In the genomic region with DNA sequence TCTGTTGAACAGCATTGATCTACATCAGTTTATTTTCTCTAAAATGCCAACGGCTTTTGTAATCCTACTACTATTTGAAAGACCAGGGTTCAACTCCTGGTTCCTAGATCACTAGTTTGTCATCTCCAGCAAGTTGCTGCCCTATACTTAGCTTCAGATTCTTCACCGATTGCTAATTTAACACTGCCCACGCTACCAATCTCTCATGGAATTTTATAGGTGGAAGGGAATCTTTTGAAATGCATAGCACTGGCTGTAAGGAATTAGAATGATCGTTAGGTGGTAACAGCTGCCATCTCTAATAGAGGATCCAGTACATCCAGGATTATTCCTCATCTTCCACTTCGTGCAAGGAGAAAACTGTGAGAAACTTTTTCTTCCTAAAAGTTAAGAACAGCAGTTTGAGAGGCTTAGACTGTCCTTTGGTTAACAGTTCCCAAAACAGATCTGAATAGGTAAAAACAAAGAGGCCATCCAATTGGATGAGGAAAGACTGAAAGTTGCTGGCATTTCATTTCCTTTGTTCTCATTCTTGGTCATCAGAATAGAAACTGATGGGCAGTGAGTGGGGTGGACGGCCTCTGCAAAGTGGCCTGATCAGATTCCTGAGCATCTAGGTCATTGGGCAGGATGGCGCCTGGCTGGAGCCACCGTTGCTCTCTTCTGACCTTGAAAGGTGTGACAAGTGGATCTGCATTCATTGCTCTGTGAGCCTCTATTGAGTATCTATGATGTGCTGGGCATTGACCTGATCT, we compare ENCODE assay signal across 2 cellular contexts.
A peak's percentile ranks its signal among the peaks of the same experiment; 100 is the strongest.
TF ChIP-seq lines count a peak whose summit lies in the region.

No MANE protein-coding gene starts in this region.

TF ChIP-seq in HepG2, 621 proteins besides CTCF, POLR2A, EP300 and RAD21:
- TF ChIP-seq, protein P1, sequence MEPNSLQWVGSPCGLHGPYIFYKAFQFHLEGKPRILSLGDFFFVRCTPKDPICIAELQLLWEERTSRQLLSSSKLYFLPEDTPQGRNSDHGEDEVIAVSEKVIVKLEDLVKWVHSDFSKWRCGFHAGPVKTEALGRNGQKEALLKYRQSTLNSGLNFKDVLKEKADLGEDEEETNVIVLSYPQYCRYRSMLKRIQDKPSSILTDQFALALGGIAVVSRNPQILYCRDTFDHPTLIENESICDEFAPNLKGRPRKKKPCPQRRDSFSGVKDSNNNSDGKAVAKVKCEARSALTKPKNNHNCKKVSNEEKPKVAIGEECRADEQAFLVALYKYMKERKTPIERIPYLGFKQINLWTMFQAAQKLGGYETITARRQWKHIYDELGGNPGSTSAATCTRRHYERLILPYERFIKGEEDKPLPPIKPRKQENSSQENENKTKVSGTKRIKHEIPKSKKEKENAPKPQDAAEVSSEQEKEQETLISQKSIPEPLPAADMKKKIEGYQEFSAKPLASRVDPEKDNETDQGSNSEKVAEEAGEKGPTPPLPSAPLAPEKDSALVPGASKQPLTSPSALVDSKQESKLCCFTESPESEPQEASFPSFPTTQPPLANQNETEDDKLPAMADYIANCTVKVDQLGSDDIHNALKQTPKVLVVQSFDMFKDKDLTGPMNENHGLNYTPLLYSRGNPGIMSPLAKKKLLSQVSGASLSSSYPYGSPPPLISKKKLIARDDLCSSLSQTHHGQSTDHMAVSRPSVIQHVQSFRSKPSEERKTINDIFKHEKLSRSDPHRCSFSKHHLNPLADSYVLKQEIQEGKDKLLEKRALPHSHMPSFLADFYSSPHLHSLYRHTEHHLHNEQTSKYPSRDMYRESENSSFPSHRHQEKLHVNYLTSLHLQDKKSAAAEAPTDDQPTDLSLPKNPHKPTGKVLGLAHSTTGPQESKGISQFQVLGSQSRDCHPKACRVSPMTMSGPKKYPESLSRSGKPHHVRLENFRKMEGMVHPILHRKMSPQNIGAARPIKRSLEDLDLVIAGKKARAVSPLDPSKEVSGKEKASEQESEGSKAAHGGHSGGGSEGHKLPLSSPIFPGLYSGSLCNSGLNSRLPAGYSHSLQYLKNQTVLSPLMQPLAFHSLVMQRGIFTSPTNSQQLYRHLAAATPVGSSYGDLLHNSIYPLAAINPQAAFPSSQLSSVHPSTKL (CRISPR knock-in tag; IDR thresholded peaks at IDR 0.05): 0 out of 2 replicates have a peak, but pooled peaks have one; percentile 7
- TF ChIP-seq ZNF253 (CRISPR knock-in tag; IDR thresholded peaks at IDR 0.05; ENCODE audit: borderline replicate concordance) (no peak), BORCS8-MEF2B (CRISPR knock-in tag; IDR thresholded peaks at IDR 0.05) (no peak), FOSL2 (CRISPR knock-in tag; IDR thresholded peaks at IDR 0.05) (peak; percentile 76), EHMT2 (IDR thresholded peaks at IDR 0.05; ENCODE audit: borderline replicate concordance, low read depth, low read length) (no peak), TEAD3 (CRISPR knock-in tag; optimal IDR thresholded peaks at IDR 0.05; ENCODE audit: borderline replicate concordance) (peak; percentile 21), ZNF850 (CRISPR knock-in tag; conservative IDR thresholded peaks at IDR 0.05) (no peak), NFYB (CRISPR knock-in tag; IDR thresholded peaks at IDR 0.05) (no peak), ZKSCAN5 (CRISPR knock-in tag; IDR thresholded peaks at IDR 0.05) (no peak), PLRG1 (conservative IDR thresholded peaks at IDR 0.05) (no peak)
- TF ChIP-seq, protein P2, sequence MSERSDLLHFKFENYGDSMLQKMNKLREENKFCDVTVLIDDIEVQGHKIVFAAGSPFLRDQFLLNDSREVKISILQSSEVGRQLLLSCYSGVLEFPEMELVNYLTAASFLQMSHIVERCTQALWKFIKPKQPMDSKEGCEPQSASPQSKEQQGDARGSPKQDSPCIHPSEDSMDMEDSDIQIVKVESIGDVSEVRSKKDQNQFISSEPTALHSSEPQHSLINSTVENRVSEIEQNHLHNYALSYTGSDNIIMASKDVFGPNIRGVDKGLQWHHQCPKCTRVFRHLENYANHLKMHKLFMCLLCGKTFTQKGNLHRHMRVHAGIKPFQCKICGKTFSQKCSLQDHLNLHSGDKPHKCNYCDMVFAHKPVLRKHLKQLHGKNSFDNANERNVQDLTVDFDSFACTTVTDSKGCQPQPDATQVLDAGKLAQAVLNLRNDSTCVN (CRISPR knock-in tag; IDR thresholded peaks at IDR 0.05; ENCODE audit: borderline replicate concordance): no peak
- TF ChIP-seq, protein P3, sequence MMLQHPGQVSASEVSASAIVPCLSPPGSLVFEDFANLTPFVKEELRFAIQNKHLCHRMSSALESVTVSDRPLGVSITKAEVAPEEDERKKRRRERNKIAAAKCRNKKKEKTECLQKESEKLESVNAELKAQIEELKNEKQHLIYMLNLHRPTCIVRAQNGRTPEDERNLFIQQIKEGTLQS (CRISPR knock-in tag; IDR thresholded peaks at IDR 0.05): no peak
- TF ChIP-seq, protein P4, sequence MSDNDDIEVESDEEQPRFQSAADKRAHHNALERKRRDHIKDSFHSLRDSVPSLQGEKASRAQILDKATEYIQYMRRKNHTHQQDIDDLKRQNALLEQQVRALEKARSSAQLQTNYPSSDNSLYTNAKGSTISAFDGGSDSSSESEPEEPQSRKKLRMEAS (IDR thresholded peaks at IDR 0.05): no peak
- TF ChIP-seq, protein P5, sequence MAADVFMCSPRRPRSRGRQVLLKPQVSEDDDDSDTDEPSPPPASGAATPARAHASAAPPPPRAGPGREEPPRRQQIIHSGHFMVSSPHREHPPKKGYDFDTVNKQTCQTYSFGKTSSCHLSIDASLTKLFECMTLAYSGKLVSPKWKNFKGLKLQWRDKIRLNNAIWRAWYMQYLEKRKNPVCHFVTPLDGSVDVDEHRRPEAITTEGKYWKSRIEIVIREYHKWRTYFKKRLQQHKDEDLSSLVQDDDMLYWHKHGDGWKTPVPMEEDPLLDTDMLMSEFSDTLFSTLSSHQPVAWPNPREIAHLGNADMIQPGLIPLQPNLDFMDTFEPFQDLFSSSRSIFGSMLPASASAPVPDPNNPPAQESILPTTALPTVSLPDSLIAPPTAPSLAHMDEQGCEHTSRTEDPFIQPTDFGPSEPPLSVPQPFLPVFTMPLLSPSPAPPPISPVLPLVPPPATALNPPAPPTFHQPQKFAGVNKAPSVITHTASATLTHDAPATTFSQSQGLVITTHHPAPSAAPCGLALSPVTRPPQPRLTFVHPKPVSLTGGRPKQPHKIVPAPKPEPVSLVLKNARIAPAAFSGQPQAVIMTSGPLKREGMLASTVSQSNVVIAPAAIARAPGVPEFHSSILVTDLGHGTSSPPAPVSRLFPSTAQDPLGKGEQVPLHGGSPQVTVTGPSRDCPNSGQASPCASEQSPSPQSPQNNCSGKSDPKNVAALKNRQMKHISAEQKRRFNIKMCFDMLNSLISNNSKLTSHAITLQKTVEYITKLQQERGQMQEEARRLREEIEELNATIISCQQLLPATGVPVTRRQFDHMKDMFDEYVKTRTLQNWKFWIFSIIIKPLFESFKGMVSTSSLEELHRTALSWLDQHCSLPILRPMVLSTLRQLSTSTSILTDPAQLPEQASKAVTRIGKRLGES (CRISPR knock-in tag; IDR thresholded peaks at IDR 0.05; ENCODE audit: borderline replicate concordance): no peak

TF ChIP-seq in H1, 55 proteins besides CTCF, POLR2A, EP300 and RAD21:
- TF ChIP-seq JUN (IDR thresholded peaks at IDR 0.05; ENCODE audit: low read depth, low read length) (peak; percentile 16; the same call in 1 of the 2 replicates), JUND (IDR thresholded peaks at IDR 0.05; ENCODE audit: low read length) (peak; percentile 80), GABPA (IDR thresholded peaks at IDR 0.05; ENCODE audit: borderline replicate concordance, insufficient read depth, low read length) (no peak)
- TF ChIP-seq, protein P6, sequence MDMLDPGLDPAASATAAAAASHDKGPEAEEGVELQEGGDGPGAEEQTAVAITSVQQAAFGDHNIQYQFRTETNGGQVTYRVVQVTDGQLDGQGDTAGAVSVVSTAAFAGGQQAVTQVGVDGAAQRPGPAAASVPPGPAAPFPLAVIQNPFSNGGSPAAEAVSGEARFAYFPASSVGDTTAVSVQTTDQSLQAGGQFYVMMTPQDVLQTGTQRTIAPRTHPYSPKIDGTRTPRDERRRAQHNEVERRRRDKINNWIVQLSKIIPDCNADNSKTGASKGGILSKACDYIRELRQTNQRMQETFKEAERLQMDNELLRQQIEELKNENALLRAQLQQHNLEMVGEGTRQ (IDR thresholded peaks at IDR 0.05; ENCODE audit: low read length): no peak
